8 cellular contexts compared by ENCODE assay signal in genomic region chr12:68807576-68808387, GRCh38. TPM values are rescaled to one million over a fixed set of nuclear protein-coding genes. Genes with fewer than 3 reads are reported as not detected.
A peak's percentile ranks its signal among the peaks of the same experiment; 100 is the strongest.
DNase-seq lines count a peak whose midpoint lies in the region; ATAC-seq and TF ChIP-seq lines count a peak whose summit lies in the region.

Gene MDM2, plus strand, starts transcription at chr12:68808177. Its CDS starts 301 bp downstream, at chr12:68808478.

- peak; percentile 41 for TF ChIP-seq CTCF in AG10803 (conservative IDR thresholded peaks at IDR 0.05; ENCODE audit: low read length)
- TF ChIP-seq CTCF in WERI-Rb-1 (IDR thresholded peaks at IDR 0.05; ENCODE audit: low read depth, low read length): peak; percentile 74
- peak; percentile 48 to 76 (median 65) for TF ChIP-seq CTCF in breast epithelium (IDR thresholded peaks at IDR 0.05)

- no peaks in the 10 kb centered on the region for H3K27me3 ChIP-seq in WERI-Rb-1 (ENCODE audit: insufficient read depth, low read depth, severe bottlenecking)
- H3K27me3 ChIP-seq in breast epithelium: no peaks in the 10 kb centered on the region

- H3K4me3 ChIP-seq in AG10803 (ENCODE audit: low read length) (peak within 1 kb of the TSS; percentile 97), WERI-Rb-1 (ENCODE audit: low read depth, low read length) (peak within 1 kb of the TSS; percentile 87), breast epithelium (peak within 1 kb of the TSS; percentile 86 to 94 (median 91))

- peak within 1 kb of the TSS; percentile 100 for H3K27ac ChIP-seq in WERI-Rb-1
- H3K27ac ChIP-seq in breast epithelium: peak within 1 kb of the TSS; percentile 99

- in situ Hi-C loops in GM18951 (cut with MboI; ENCODE audit: low sequenced_read_pairs, unreplicated experiment): no loop called here

- DNase-seq in AG10803 (ENCODE audit: low read depth) (peak; percentile 90), NCI-H2227 (lab: John Stamatoyannopoulos, UW; ENCODE audit: unreplicated experiment) (peak; percentile 96), WERI-Rb-1 (peak; percentile 96), breast epithelium (ENCODE audit: low spot score in 2 of 2) (peak; percentile 88 to 94), iPS-NIHi7 (ENCODE audit: extremely low spot score) (peak; percentile 96), smooth muscle cell of the brain vasculature (ENCODE audit: low read depth, low spot score) (peak; percentile 64)

- H3K36me3 ChIP-seq in WERI-Rb-1 (peaks cover 39% of the 10 kb centered on the region), breast epithelium (no peaks in the 10 kb centered on the region)

- TF ChIP-seq POLR2A in GM18951 (IDR thresholded peaks at IDR 0.05; ENCODE audit: extremely low read depth, insufficient read depth, insufficient read length) (peak; percentile 92), breast epithelium (IDR thresholded peaks at IDR 0.05) (peak; percentile 90)

- no peaks in the 10 kb centered on the region for H3K9me3 ChIP-seq in WERI-Rb-1 (ENCODE audit: severe bottlenecking)
- H3K9me3 ChIP-seq in breast epithelium: no peaks in the 10 kb centered on the region

- intact Hi-C loops in breast epithelium (cut with DNase I; ENCODE audit: low total_unique reads): no loop called here

- peak; percentile 71 for ATAC-seq in HG03175 (IDR thresholded peaks at IDR 0.05; ENCODE audit: unreplicated experiment)

- no peaks in the 10 kb centered on the region for H3K4me1 ChIP-seq in breast epithelium

RNA-seq across cellular contexts. Expression of gene MDM2, which starts in this region (rescaled TPM):
- 10 to 100 TPM; 69.4 to 73.3 (median 71.8) TPM for total RNA-seq in breast epithelium

Comparison
In these comparisons a context has a peak if more than half of its experiments do, and no peak if none do; other contexts are left out.
1. Peak in every context shown above with its lines: DNase-seq, ATAC-seq, H3K4me3 ChIP-seq and H3K27ac ChIP-seq.